22 cellular contexts compared by ENCODE assay signal in genomic region chr10:38730076-38730475, GRCh38.
"Had no signal": no experiment of that assay in that cellular context is flagged by ENCODE, and none has a peak within 500 bp of the region (broad histone marks: within the 10 kb centered on the region; RNA-seq: fewer than 3 reads in every experiment).

No MANE protein-coding gene starts in this region.

- H3K27me3 ChIP-seq: colonic mucosa, dorsolateral prefrontal cortex, esophagus muscularis mucosa, esophagus squamous epithelium, foreskin keratinocyte, gastrocnemius medialis, gastroesophageal sphincter, heart left ventricle, heart right ventricle, hepatocyte had no signal

- H3K36me3 ChIP-seq: colonic mucosa, esophagus muscularis mucosa, esophagus squamous epithelium, gastrocnemius medialis, gastroesophageal sphincter, heart left ventricle, heart right ventricle had no signal

- DNase-seq: colonic mucosa; cortex of kidney; dermis blood vessel endothelial cell; dorsolateral prefrontal cortex; effector CD4-positive, alpha-beta T cell; effector CD8-positive, alpha-beta T cell; effector memory CD4-positive, alpha-beta T cell; effector memory CD8-positive, alpha-beta T cell; endodermal cell; esophagus squamous epithelium; foreskin fibroblast; foreskin keratinocyte; foreskin melanocyte; gastrocnemius medialis; glutamatergic neuron; head of caudate nucleus; heart right ventricle had no signal

- H3K4me3 ChIP-seq: colonic mucosa, coronary artery, dorsolateral prefrontal cortex, esophagus muscularis mucosa, esophagus squamous epithelium, gastrocnemius medialis, gastroesophageal sphincter, heart left ventricle, heart right ventricle, hepatocyte had no signal
